ENCODE assay signal across 8 cellular contexts in genomic region chr10:32971536-32972091, GRCh38. TPM values are rescaled to one million over a fixed set of nuclear protein-coding genes. Genes with fewer than 3 reads are reported as not detected.
DNase-seq lines count a peak whose midpoint lies in the region; ATAC-seq, FAIRE-seq and TF ChIP-seq lines count a peak whose summit lies in the region.

No MANE protein-coding gene starts in this region.

- H3K9me3 ChIP-seq in colonic mucosa, result no peaks in the 10 kb centered on the region
- H3K9me3 ChIP-seq in small intestine (ENCODE audit: control insufficient read depth, low read depth), result no peaks in the 10 kb centered on the region

- H3K27me3 ChIP-seq in colonic mucosa (no peaks in the 10 kb centered on the region), small intestine (ENCODE audit: control insufficient read depth in 2 of 2, insufficient read depth in 2 of 2, low read length in 2 of 2) (no peaks in the 10 kb centered on the region)

- WGBS in small intestine, 3 donors, result 12 to 43% (median 22%) methylated on average over 6 of the region's 6 CpGs

- TF ChIP-seq CTCF in colonic mucosa (IDR thresholded peaks at IDR 0.05), result no peak

- peak overlapping the region in 1 of 2 donors; percentile 74 for H3K9ac ChIP-seq in colonic mucosa (ENCODE audit: low read depth in 2 of 2, low read length in 2 of 2)

- DNase-seq in NCI-H1694 treated with DMSO at 0.1 percent for 48 hours (lab: John Stamatoyannopoulos, UW), result peak; percentile 14
- no peak for DNase-seq in NCI-H1694 (lab: John Stamatoyannopoulos, UW)
- DNase-seq in NCI-H187 treated with DMSO at 0.1 percent for 48 hours (lab: John Stamatoyannopoulos, UW), result peak; percentile 57
- peak; percentile 71 for DNase-seq in colonic mucosa
- DNase-seq in small intestine, result peak; percentile 76
- DNase-seq in posterior vena cava (ENCODE audit: low spot score), result no peak
- no peak for DNase-seq in hepatic stellate cell (ENCODE audit: low spot score)

- no peak for FAIRE-seq in small intestine (lab: Jason Lieb, UNC)

- H3K36me3 ChIP-seq in colonic mucosa, result no peaks in the 10 kb centered on the region
- H3K36me3 ChIP-seq in small intestine (ENCODE audit: control insufficient read depth in 2 of 2, insufficient read depth in 2 of 2, low read length in 2 of 2), result no peaks in the 10 kb centered on the region

- H3K4me3 ChIP-seq in colonic mucosa (no peak overlapping the region), small intestine (ENCODE audit: low read depth in 1 of 2, low read length in 2 of 2) (no peak overlapping the region)

- H3K4me1 ChIP-seq in colonic mucosa, result no peaks in the 10 kb centered on the region
- peaks cover 0 to 2% of the 10 kb centered on the region in 2 donors for H3K4me1 ChIP-seq in small intestine (ENCODE audit: control insufficient read depth in 2 of 2, insufficient read depth in 1 of 2, low read depth in 1 of 2, low read length in 1 of 2)

- H3K27ac ChIP-seq in colonic mucosa (peak overlapping the region; percentile 68), small intestine (ENCODE audit: low read depth in 1 of 2, low read length in 1 of 2) (no peak overlapping the region)

- no peak for ATAC-seq in HG03565 (IDR thresholded peaks at IDR 0.05; ENCODE audit: unreplicated experiment)

- intact Hi-C loops in colonic mucosa (cut with DNase I), result no loop called here
- intact Hi-C loops in posterior vena cava (cut with DNase I), result no loop called here

RNA-seq across cellular contexts. Expression of gene ITGB1, which starts 13.6 kb away (rescaled TPM):
- total RNA-seq in colonic mucosa (100 to 1,000 TPM; 254 to 393 TPM), posterior vena cava (1,000 to 10,000 TPM; 1,298 to 1,367 TPM)
- 100 to 1,000 TPM in 1 of 3 donors, 10 to 100 TPM in 2; 42.3 to 172 (median 51.3) TPM for polyA plus RNA-seq in small intestine

Comparison
In these comparisons a context has a peak if more than half of its experiments do, and no peak if none do; other contexts are left out.
1. DNase-seq: peak in NCI-H1694 treated with DMSO at 0.1 percent for 48 hours (single experiment), NCI-H187 treated with DMSO at 0.1 percent for 48 hours (single experiment), colonic mucosa (single experiment) and small intestine (single experiment); none in NCI-H1694 (single experiment), posterior vena cava (single experiment) and hepatic stellate cell (single experiment).